ENCODE assay signal across 18 cellular contexts in genomic region chr4:62881901-62882300, GRCh38.
DNase-seq lines count a peak whose midpoint lies in the region; ATAC-seq, FAIRE-seq and TF ChIP-seq lines count a peak whose summit lies in the region.
"Had no signal": no experiment of that assay in that cellular context is flagged by ENCODE, and none has a peak within 500 bp of the region (broad histone marks: within the 10 kb centered on the region; RNA-seq: fewer than 3 reads in every experiment).

No MANE protein-coding gene starts in this region.

- no peaks in the 10 kb centered on the region; the same call in 1 of the 2 replicates for H3K9me2 ChIP-seq in PC-3 (replicated peaks; ENCODE audit: low read length)

- FAIRE-seq in bronchial epithelial cell (lab: Jason Lieb, UNC): no peak

- ATAC-seq in HG02981 (IDR thresholded peaks at IDR 0.05; ENCODE audit: unreplicated experiment) (peak; percentile 48), PC-3 (peak; percentile 85), GM18511 (IDR thresholded peaks at IDR 0.05; ENCODE audit: unreplicated experiment) (no peak), GM21447 (IDR thresholded peaks at IDR 0.05; ENCODE audit: unreplicated experiment) (no peak)

- no peaks in the 10 kb centered on the region for H3K79me2 ChIP-seq in PC-3 (ENCODE audit: low read length)

- no peaks in the 10 kb centered on the region for H3K36me3 ChIP-seq in PC-3 (ENCODE audit: low read depth, low read length)
- H3K36me3 ChIP-seq in bronchial epithelial cell (ENCODE audit: control insufficient read depth, insufficient read depth, low read length): no peaks in the 10 kb centered on the region

- H3K4me3 ChIP-seq in PC-3 (ENCODE audit: low read length): peak overlapping the region; percentile 33
- no peak overlapping the region for H3K4me3 ChIP-seq in bronchial epithelial cell (ENCODE audit: low read depth, low read length)
- H3K4me3 ChIP-seq: SK-N-MC had no signal

- no TSS peak for BruUV-seq in PC-3 (replicated peaks; lab: Mats Ljungman, UMichigan)

- peak overlapping the region; percentile 76 for H3K4me2 ChIP-seq in PC-3 (ENCODE audit: low read length)

- POLR2A ChIA-PET in PC-3 (lab: Charles Lee; ENCODE audit: unreplicated experiment): interaction anchor here (0.6 kb wide), 1 partner anchor 366 kb away, joined by 3 read pairs; no protein-coding TSS in a partner anchor

- intact Hi-C loops in PC-3 (cut with micrococcal nuclease): loop anchor here (1.0 to 5.0 kb wide), 4 partner anchors 11 to 335 kb away; no protein-coding TSS in a partner anchor

- H3F3A ChIP-seq in PC-3 (ENCODE audit: low read length, unreplicated experiment): no peaks in the 10 kb centered on the region

- TF ChIP-seq CTCF in PC-3 (conservative IDR thresholded peaks at IDR 0.05; ENCODE audit: low read depth, low read length) (no peak), bronchial epithelial cell (IDR thresholded peaks at IDR 0.05; ENCODE audit: insufficient read depth, low read length, severe bottlenecking) (no peak)

- peak overlapping the region; percentile 95 for H3K27ac ChIP-seq in PC-3 (ENCODE audit: low read length)
- H3K27ac ChIP-seq: HL-60, SK-N-MC had no signal

- CTCF ChIA-PET in PC-3 (lab: Charles Lee): no interaction called here

- peaks cover 28% of the 10 kb centered on the region for H3K4me1 ChIP-seq in PC-3 (ENCODE audit: insufficient read depth, low read length)
- H3K4me1 ChIP-seq: Caco-2 had no signal

- H3K9ac ChIP-seq in PC-3 (ENCODE audit: low read length): peak overlapping the region; percentile 75

- peak overlapping the region; percentile 27; the same call in 1 of the 2 replicates for H2AFZ ChIP-seq in PC-3 (ENCODE audit: low read length)

- H3K27me3 ChIP-seq in PC-3 (ENCODE audit: low read length): no peaks in the 10 kb centered on the region
- no peaks in the 10 kb centered on the region for H3K27me3 ChIP-seq in bronchial epithelial cell (ENCODE audit: control insufficient read depth, insufficient read depth, low read length)

- H4K20me1 ChIP-seq in PC-3 (ENCODE audit: low read length): no peaks in the 10 kb centered on the region

- H3K9me3 ChIP-seq in PC-3 (ENCODE audit: low read length): no peaks in the 10 kb centered on the region
- H3K9me3 ChIP-seq: Caco-2 had no signal

- DNase-seq in PC-3: peak; percentile 85
- peak; percentile 13 for DNase-seq in bronchial epithelial cell (ENCODE audit: low read depth)
- DNase-seq in non-pigmented ciliary epithelial cell (ENCODE audit: low read depth): peak; percentile 14
- DNase-seq in stimulated activated naive CD4-positive, alpha-beta T cell treated with Interleukin-2 at 50 U/mL for 16 hours (lab: John Stamatoyannopoulos, UW): no peak
- no peak for DNase-seq in stimulated activated CD4-positive, alpha-beta T cell treated with anti-CD3 and anti-CD28 coated beads, Interleukin-15, amount 100 ng/mL, for 24 hours
- DNase-seq: Caco-2, DMS153, H7, KG1, NCI-H1436, NCI-H2029, NCI-H2171 treated with DMSO at 0.1 percent for 48 hours, NCI-H446 treated with DMSO at 0.1 percent for 48 hours had no signal

Comparison
In these comparisons a context has a peak if more than half of its experiments do, and no peak if none do; other contexts are left out.
1. ATAC-seq: peak in HG02981 (single experiment) and PC-3 (single experiment); none in GM18511 (single experiment) and GM21447 (single experiment).
2. DNase-seq: peak in PC-3 (single experiment), bronchial epithelial cell (single experiment) and non-pigmented ciliary epithelial cell (single experiment); none in stimulated activated naive CD4-positive, alpha-beta T cell treated with Interleukin-2 at 50 U/mL for 16 hours (single experiment) and stimulated activated CD4-positive, alpha-beta T cell treated with anti-CD3 and anti-CD28 coated beads, Interleukin-15, amount 100 ng/mL, for 24 hours (single experiment).